ENCODE assay signal across 20 cellular contexts in the genomic region with DNA sequence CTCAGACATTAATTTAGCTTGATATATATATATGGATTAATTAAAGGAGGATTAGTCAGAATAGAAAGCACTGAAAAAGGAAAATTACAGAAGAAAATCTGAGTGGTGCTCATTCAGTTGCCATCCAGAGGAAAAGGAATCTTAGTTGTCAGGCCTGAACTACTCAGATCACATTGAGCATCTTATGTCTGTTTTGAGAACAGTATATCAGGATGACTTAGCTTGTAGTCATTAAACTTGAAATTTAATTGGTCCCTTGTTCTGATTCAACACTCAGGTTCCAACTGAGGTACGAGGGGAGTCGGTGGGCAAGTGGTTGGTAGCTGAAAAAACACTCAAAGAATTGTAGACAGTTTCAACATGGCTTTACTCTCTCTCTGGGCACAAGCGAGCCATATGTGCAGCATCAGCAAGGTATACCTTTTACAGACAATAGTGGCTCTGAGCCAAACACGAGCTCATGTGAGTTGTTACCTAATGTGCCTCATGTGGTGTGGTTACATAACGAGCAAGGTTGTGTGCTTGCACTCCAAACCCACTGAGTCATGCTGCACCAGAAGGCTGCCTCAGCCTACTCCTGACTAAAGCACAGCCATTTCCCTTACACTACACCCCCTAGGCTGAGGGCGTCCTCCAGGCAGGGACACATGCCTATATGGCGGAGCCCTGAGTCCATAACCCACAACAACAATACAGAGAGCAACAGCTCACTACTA.
DNase-seq lines count a peak whose midpoint lies in the region; ATAC-seq, FAIRE-seq and TF ChIP-seq lines count a peak whose summit lies in the region.
"Had no signal": no experiment of that assay in that cellular context is flagged by ENCODE, and none has a peak within 500 bp of the region (broad histone marks: within the 10 kb centered on the region; RNA-seq: fewer than 3 reads in every experiment).

No MANE protein-coding gene starts in this region.

- H3K4me3 ChIP-seq in breast epithelium (no peak overlapping the region), RWPE2 (ENCODE audit: severe bottlenecking) (no peak overlapping the region), fibroblast of the aortic adventitia (ENCODE audit: low read depth, low read length) (no peak overlapping the region), transverse colon (no peak overlapping the region)
- H3K4me3 ChIP-seq: adrenal gland, heart left ventricle had no signal

- BruUV-seq in MCF 10A (replicated peaks; lab: Mats Ljungman, UMichigan), result TSS peak; percentile 20

- WGBS in transverse colon (ENCODE audit: low coverage in 1 of 2), 2 donors, result 83% methylated on average over 7 of the region's 7 CpGs; no CpG with 5 or more reads in 1 of the 2 donors

- intact Hi-C loops in MCF 10A (cut with micrococcal nuclease), result no loop called here
- intact Hi-C loops in breast epithelium (cut with DNase I; ENCODE audit: low total_unique reads), result no loop called here
- intact Hi-C loops in transverse colon (cut with DNase I; ENCODE audit: low total_unique reads), result no loop called here
- intact Hi-C loops in left colon (cut with DNase I, micrococcal nuclease), result no loop called here

- POLR2A ChIA-PET in MCF 10A (lab: Yijun Ruan, JAX), result interaction anchor here (0.8 to 1.9 kb wide), 13 partner anchors 61 to 230 kb away, joined by 3 to 25 read pairs (median 4); a partner anchor contains a TSS

- peak; percentile 75 for ATAC-seq in RWPE2 (ENCODE audit: low read depth)
- ATAC-seq in left colon, result no peak
- ATAC-seq: activated T-helper 17 cell treated with anti-CD3 and anti-CD28 coated beads, Interleukin-2, amount 50 U/mL, for 72 hours; CD8-positive, alpha-beta T cell; heart left ventricle; right cardiac atrium; WTC11 had no signal

- in situ Hi-C loops in transverse colon (cut with MboI; ENCODE audit: low pct_ligation_motif_present in 1 of 4, low pct_unique_long_range_greater_than_20kb in 1 of 4, low sequenced_read_pairs in 3 of 4), result no loop called here

- CTCF ChIA-PET in MCF 10A (lab: Yijun Ruan, JAX), result no interaction called here

- TF ChIP-seq CTCF in MCF 10A (IDR thresholded peaks at IDR 0.05; ENCODE audit: unreplicated experiment), result no peak
- no peak for TF ChIP-seq CTCF in breast epithelium (IDR thresholded peaks at IDR 0.05)
- TF ChIP-seq CTCF in RWPE2 (IDR thresholded peaks at IDR 0.05; ENCODE audit: poor library complexity, severe bottlenecking), result no peak
- no peak for TF ChIP-seq CTCF in fibroblast of the aortic adventitia (IDR thresholded peaks at IDR 0.05; ENCODE audit: insufficient read depth, low read length)
- TF ChIP-seq CTCF in transverse colon (IDR thresholded peaks at IDR 0.05), result no peak
- no peak for TF ChIP-seq CTCF in endothelial cell (IDR thresholded peaks at IDR 0.05; ENCODE audit: unreplicated experiment)

- no peak for TF ChIP-seq EP300 in transverse colon (IDR thresholded peaks at IDR 0.05; ENCODE audit: low read depth)

- H3K4me3 Mint-ChIP-seq in MCF 10A (ENCODE audit: unreplicated experiment) (no peak overlapping the region), endothelial cell (ENCODE audit: unreplicated experiment) (no peak overlapping the region)
- H3K4me3 Mint-ChIP-seq: activated T-helper 17 cell treated with anti-CD3 and anti-CD28 coated beads, Interleukin-2, amount 50 U/mL, for 72 hours; CD8-positive, alpha-beta T cell; IgD-negative memory B cell; WTC11 had no signal

- H3K36me3 ChIP-seq in breast epithelium (no peaks in the 10 kb centered on the region), RWPE2 (ENCODE audit: low read depth) (no peaks in the 10 kb centered on the region), transverse colon (no peaks in the 10 kb centered on the region)
- H3K36me3 ChIP-seq: adrenal gland, heart left ventricle had no signal

- H3K27ac ChIP-seq in breast epithelium (no peak overlapping the region), RWPE2 (ENCODE audit: poor library complexity, severe bottlenecking) (peak overlapping the region; percentile 30), transverse colon (no peak overlapping the region)
- H3K27ac ChIP-seq: adrenal gland, heart left ventricle had no signal

- no peaks in the 10 kb centered on the region for H3K9me3 Mint-ChIP-seq in MCF 10A (ENCODE audit: unreplicated experiment)
- H3K9me3 Mint-ChIP-seq in endothelial cell (ENCODE audit: unreplicated experiment), result no peaks in the 10 kb centered on the region
- H3K9me3 Mint-ChIP-seq: activated T-helper 17 cell treated with anti-CD3 and anti-CD28 coated beads, Interleukin-2, amount 50 U/mL, for 72 hours; CD8-positive, alpha-beta T cell; IgD-negative memory B cell had no signal

- peak overlapping the region; percentile 81 for H3K27ac Mint-ChIP-seq in MCF 10A (ENCODE audit: low read depth, unreplicated experiment)
- H3K27ac Mint-ChIP-seq in endothelial cell (ENCODE audit: unreplicated experiment), result no peak overlapping the region
- H3K27ac Mint-ChIP-seq: activated T-helper 17 cell treated with anti-CD3 and anti-CD28 coated beads, Interleukin-2, amount 50 U/mL, for 72 hours; CD8-positive, alpha-beta T cell; WTC11 had no signal

- TF ChIP-seq POLR2A in breast epithelium (IDR thresholded peaks at IDR 0.05), result no peak
- no peak for TF ChIP-seq POLR2A in transverse colon (IDR thresholded peaks at IDR 0.05)

- H3K27me3 Mint-ChIP-seq in MCF 10A (ENCODE audit: insufficient read depth, unreplicated experiment), result no peaks in the 10 kb centered on the region
- peaks cover 9% of the 10 kb centered on the region for H3K27me3 Mint-ChIP-seq in endothelial cell (ENCODE audit: unreplicated experiment)
- H3K27me3 Mint-ChIP-seq: IgD-negative memory B cell had no signal

- H3K27me3 ChIP-seq in breast epithelium (no peaks in the 10 kb centered on the region), RWPE2 (ENCODE audit: insufficient read depth, poor library complexity, severe bottlenecking) (no peaks in the 10 kb centered on the region), transverse colon (no peaks in the 10 kb centered on the region)
- H3K27me3 ChIP-seq: adrenal gland, heart left ventricle had no signal

- H3K9me3 ChIP-seq in breast epithelium (no peaks in the 10 kb centered on the region), RWPE2 (ENCODE audit: severe bottlenecking) (no peaks in the 10 kb centered on the region), transverse colon (no peaks in the 10 kb centered on the region)
- H3K9me3 ChIP-seq: adrenal gland, heart left ventricle had no signal

- H3K36me3 Mint-ChIP-seq in MCF 10A (ENCODE audit: insufficient read depth, unreplicated experiment) (no peaks in the 10 kb centered on the region), endothelial cell (ENCODE audit: low read depth, unreplicated experiment) (no peaks in the 10 kb centered on the region)
- H3K36me3 Mint-ChIP-seq: CD8-positive, alpha-beta T cell; IgD-negative memory B cell; WTC11 had no signal

- DNase-seq in MCF 10A (ENCODE audit: unreplicated experiment), result peak; percentile 97
- DNase-seq in breast epithelium (ENCODE audit: low spot score in 2 of 2), result no peak
- DNase-seq in RWPE2 (ENCODE audit: low spot score), result peak; percentile 71
- DNase-seq in fibroblast of the aortic adventitia (ENCODE audit: low read depth), result peak; percentile 1
- peak; percentile 7 for DNase-seq in urothelium cell line (ENCODE audit: low spot score)
- no peak for DNase-seq in transverse colon
- DNase-seq in left colon, result no peak
- DNase-seq in endothelial cell (ENCODE audit: low spot score), result no peak
- DNase-seq: adrenal gland; CD8-positive, alpha-beta T cell; GDM1; heart left ventricle; NCI-H1092; NCI-H446 treated with DMSO at 0.1 percent for 48 hours; OCI-M1; right cardiac atrium had no signal

- FAIRE-seq in urothelium cell line (lab: Jason Lieb, UNC), result no peak
- FAIRE-seq: GM12891 had no signal

- H3K4me1 ChIP-seq in breast epithelium, result no peaks in the 10 kb centered on the region
- peaks cover 17% of the 10 kb centered on the region for H3K4me1 ChIP-seq in RWPE2 (ENCODE audit: insufficient read depth, poor library complexity, severe bottlenecking)
- H3K4me1 ChIP-seq in transverse colon, result no peaks in the 10 kb centered on the region
- H3K4me1 ChIP-seq: adrenal gland, heart left ventricle had no signal

- peaks cover 12% of the 10 kb centered on the region for H3K4me1 Mint-ChIP-seq in MCF 10A (ENCODE audit: insufficient read depth, unreplicated experiment)
- no peaks in the 10 kb centered on the region for H3K4me1 Mint-ChIP-seq in endothelial cell (ENCODE audit: unreplicated experiment)
- H3K4me1 Mint-ChIP-seq: activated T-helper 17 cell treated with anti-CD3 and anti-CD28 coated beads, Interleukin-2, amount 50 U/mL, for 72 hours; WTC11 had no signal

Comparison
In these comparisons a context has a peak if more than half of its experiments do, and no peak if none do; other contexts are left out.
1. DNase-seq: peak in MCF 10A (single experiment), RWPE2 (single experiment), fibroblast of the aortic adventitia (single experiment) and urothelium cell line (single experiment); none in breast epithelium (0 of 2), transverse colon (single experiment), left colon (0 of 2) and endothelial cell (single experiment).